ENCODE assay signal across 20 cellular contexts in the genomic region with DNA sequence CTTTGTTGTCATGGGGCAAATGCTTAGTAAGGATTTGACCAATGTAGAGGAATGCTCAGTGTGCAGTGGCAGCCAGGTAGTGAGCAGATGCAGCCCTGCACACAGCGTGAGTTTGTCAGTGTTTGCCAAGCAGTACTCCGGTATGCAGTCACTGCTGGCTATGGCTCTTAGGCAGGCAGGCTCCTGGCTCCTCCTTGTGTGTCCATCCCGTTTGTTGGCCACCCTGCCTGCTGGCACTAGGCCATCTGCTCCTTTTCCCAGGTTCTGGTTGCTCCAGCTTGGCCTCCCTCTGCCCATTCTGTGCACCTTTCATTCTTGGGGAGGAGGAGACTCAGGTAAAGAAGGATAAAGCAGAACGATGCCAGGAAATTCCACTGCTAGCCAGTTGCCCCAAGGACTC.
"Had no signal": no experiment of that assay in that cellular context is flagged by ENCODE, and none has a peak within 500 bp of the region (broad histone marks: within the 10 kb centered on the region; RNA-seq: fewer than 3 reads in every experiment).

No MANE protein-coding gene starts in this region.

- H3K36me3 ChIP-seq: MG63, SJSA1 had no signal

- H3K27ac ChIP-seq: SJSA1, SK-N-MC had no signal

- H3K27me3 ChIP-seq: MG63, SJSA1 had no signal

- DNase-seq: KBM-7, MG63, NCI-H1092, NCI-H1436, NCI-H187, NCI-H2029, NCI-H2081 treated with DMSO at 0.1 percent for 48 hours, NCI-H2171, NCI-H226, NCI-H446, NCI-H510A, NCI-H524 treated with DMSO at 0.1 percent for 48 hours, NCI-H69, NCI-H774, Right ventricle myocardium superior, RPMI8226, SIG-M5 had no signal

- H3K4me1 ChIP-seq: SJSA1 had no signal

- H3K4me3 ChIP-seq: MG63, SJSA1, SK-N-MC had no signal

- H3K9me3 ChIP-seq: MG63, SJSA1 had no signal

- FAIRE-seq: RCC 7860 had no signal
